ENCODE assay signal across 18 cellular contexts in genomic region chr4:117491531-117491930, GRCh38.
"Had no signal": no experiment of that assay in that cellular context is flagged by ENCODE, and none has a peak within 500 bp of the region (broad histone marks: within the 10 kb centered on the region; RNA-seq: fewer than 3 reads in every experiment).

No MANE protein-coding gene starts in this region.

- H3K27me3 Mint-ChIP-seq: activated naive CD4-positive, alpha-beta T cell treated with anti-CD3 and anti-CD28 coated beads, Interleukin-2, amount 10 ng/mL, durations not matched to agents 7 days and 5 days had no signal

- ATAC-seq: gastroesophageal sphincter, left cardiac atrium, lower lobe of right lung had no signal

- H3K4me3 Mint-ChIP-seq: activated naive CD4-positive, alpha-beta T cell treated with anti-CD3 and anti-CD28 coated beads, Interleukin-2, amount 10 ng/mL, durations not matched to agents 7 days and 5 days; neural progenitor cell had no signal

- H3K27ac Mint-ChIP-seq: activated naive CD4-positive, alpha-beta T cell treated with anti-CD3 and anti-CD28 coated beads, Interleukin-2, amount 10 ng/mL, durations not matched to agents 7 days and 5 days; neural progenitor cell had no signal

- H3K9me3 Mint-ChIP-seq: activated naive CD4-positive, alpha-beta T cell treated with anti-CD3 and anti-CD28 coated beads, Interleukin-2, amount 10 ng/mL, durations not matched to agents 7 days and 5 days; neural progenitor cell had no signal

- H3K4me1 Mint-ChIP-seq: activated naive CD4-positive, alpha-beta T cell treated with anti-CD3 and anti-CD28 coated beads, Interleukin-2, amount 10 ng/mL, durations not matched to agents 7 days and 5 days had no signal

- H3K36me3 Mint-ChIP-seq: activated naive CD4-positive, alpha-beta T cell treated with anti-CD3 and anti-CD28 coated beads, Interleukin-2, amount 10 ng/mL, durations not matched to agents 7 days and 5 days; neural progenitor cell had no signal

- DNase-seq: activated CD4-positive, alpha-beta T cell treated with anti-CD3 and anti-CD28 coated beads for 1 hour; activated CD4-positive, alpha-beta T cell treated with anti-CD3 and anti-CD28 coated beads, Interleukin-2, amount 50 U/mL, for 4 hours; activated naive CD4-positive, alpha-beta T cell treated with anti-CD3 and anti-CD28 coated beads, Interleukin-2, amount 10 ng/mL, durations not matched to agents 7 days and 5 days; activated T-cell treated with anti-CD3 and anti-CD28 coated beads, Interleukin-2, amount 50 U/mL, for 1 hour; adrenal gland; dorsolateral prefrontal cortex; erythroblast; left cardiac atrium; lower lobe of right lung; ovary; sigmoid colon; stimulated activated CD4-positive, alpha-beta T cell treated with anti-CD3 and anti-CD28 coated beads, Interleukin-1b, Interleukin-23, amount 100 ng/mL, for 48 hours; stomach; T-helper 9 cell; testis; upper lobe of left lung had no signal
